ENCODE assay signal across 1 cellular context in genomic region chr15:45157056-45157455, GRCh38.
TF ChIP-seq lines count a peak whose summit lies in the region.

No MANE protein-coding gene starts in this region.

TF ChIP-seq in K562, 482 proteins besides CTCF, POLR2A, EP300 and RAD21 (continued from another document):
- TF ChIP-seq, protein P1, sequence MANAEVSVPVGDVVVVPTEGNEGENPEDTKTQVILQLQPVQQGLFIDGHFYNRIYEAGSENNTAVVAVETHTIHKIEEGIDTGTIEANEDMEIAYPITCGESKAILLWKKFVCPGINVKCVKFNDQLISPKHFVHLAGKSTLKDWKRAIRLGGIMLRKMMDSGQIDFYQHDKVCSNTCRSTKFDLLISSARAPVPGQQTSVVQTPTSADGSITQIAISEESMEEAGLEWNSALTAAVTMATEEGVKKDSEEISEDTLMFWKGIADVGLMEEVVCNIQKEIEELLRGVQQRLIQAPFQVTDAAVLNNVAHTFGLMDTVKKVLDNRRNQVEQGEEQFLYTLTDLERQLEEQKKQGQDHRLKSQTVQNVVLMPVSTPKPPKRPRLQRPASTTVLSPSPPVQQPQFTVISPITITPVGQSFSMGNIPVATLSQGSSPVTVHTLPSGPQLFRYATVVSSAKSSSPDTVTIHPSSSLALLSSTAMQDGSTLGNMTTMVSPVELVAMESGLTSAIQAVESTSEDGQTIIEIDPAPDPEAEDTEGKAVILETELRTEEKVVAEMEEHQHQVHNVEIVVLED (CRISPR knock-in tag; IDR thresholded peaks at IDR 0.05), result no peak
- TF ChIP-seq CSDE1 (IDR thresholded peaks at IDR 0.05), result no peak
- 0 out of 2 replicates have a peak, but pooled peaks have one; percentile 51 for TF ChIP-seq CTBP1 (IDR thresholded peaks at IDR 0.05; ENCODE audit: borderline replicate concordance)
- TF ChIP-seq TCF15 (CRISPR knock-in tag; IDR thresholded peaks at IDR 0.05), result no peak
- no peak for TF ChIP-seq ZBTB7A (IDR thresholded peaks at IDR 0.05; ENCODE audit: borderline replicate concordance, control insufficient read depth, low read depth, low read length)
- no peak for TF ChIP-seq TAL1 (IDR thresholded peaks at IDR 0.05)
- TF ChIP-seq PPARD (CRISPR knock-in tag; IDR thresholded peaks at IDR 0.05), result no peak
- TF ChIP-seq, protein P2, sequence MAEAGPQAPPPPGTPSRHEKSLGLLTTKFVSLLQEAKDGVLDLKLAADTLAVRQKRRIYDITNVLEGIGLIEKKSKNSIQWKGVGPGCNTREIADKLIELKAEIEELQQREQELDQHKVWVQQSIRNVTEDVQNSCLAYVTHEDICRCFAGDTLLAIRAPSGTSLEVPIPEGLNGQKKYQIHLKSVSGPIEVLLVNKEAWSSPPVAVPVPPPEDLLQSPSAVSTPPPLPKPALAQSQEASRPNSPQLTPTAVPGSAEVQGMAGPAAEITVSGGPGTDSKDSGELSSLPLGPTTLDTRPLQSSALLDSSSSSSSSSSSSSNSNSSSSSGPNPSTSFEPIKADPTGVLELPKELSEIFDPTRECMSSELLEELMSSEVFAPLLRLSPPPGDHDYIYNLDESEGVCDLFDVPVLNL (CRISPR knock-in tag; IDR thresholded peaks at IDR 0.05; ENCODE audit: low read depth), result no peak
- no peak for TF ChIP-seq CBX8 (IDR thresholded peaks at IDR 0.05; ENCODE audit: borderline replicate concordance, extremely low read depth, low read depth, low read length, poor library complexity, severe bottlenecking)
- TF ChIP-seq STAG1 (CRISPR knock-in tag; IDR thresholded peaks at IDR 0.05; ENCODE audit: borderline replicate concordance), result no peak
- no peak for TF ChIP-seq UBTF (IDR thresholded peaks at IDR 0.05; ENCODE audit: borderline replicate concordance in 1 of 2, low read depth in 2 of 2, low read length in 2 of 2)
- TF ChIP-seq KAT7 (CRISPR knock-in tag; IDR thresholded peaks at IDR 0.05; ENCODE audit: borderline replicate concordance), result no peak
- no peak for TF ChIP-seq SREBF2 (CRISPR knock-in tag; IDR thresholded peaks at IDR 0.05)
- TF ChIP-seq JUND (IDR thresholded peaks at IDR 0.05; ENCODE audit: borderline replicate concordance, low read depth, low read length), result peak; percentile 36; the same call in 1 of the 2 replicates
- no peak; the same call in 2 of the 3 replicates for TF ChIP-seq JUND (tag; IDR thresholded peaks at IDR 0.05; ENCODE audit: borderline replicate concordance, low read depth, low read length)
- TF ChIP-seq PREB (CRISPR knock-in tag; IDR thresholded peaks at IDR 0.05), result no peak
- TF ChIP-seq, protein P3, sequence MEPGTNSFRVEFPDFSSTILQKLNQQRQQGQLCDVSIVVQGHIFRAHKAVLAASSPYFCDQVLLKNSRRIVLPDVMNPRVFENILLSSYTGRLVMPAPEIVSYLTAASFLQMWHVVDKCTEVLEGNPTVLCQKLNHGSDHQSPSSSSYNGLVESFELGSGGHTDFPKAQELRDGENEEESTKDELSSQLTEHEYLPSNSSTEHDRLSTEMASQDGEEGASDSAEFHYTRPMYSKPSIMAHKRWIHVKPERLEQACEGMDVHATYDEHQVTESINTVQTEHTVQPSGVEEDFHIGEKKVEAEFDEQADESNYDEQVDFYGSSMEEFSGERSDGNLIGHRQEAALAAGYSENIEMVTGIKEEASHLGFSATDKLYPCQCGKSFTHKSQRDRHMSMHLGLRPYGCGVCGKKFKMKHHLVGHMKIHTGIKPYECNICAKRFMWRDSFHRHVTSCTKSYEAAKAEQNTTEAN (CRISPR knock-in tag; IDR thresholded peaks at IDR 0.05), result no peak
- TF ChIP-seq, protein P4, sequence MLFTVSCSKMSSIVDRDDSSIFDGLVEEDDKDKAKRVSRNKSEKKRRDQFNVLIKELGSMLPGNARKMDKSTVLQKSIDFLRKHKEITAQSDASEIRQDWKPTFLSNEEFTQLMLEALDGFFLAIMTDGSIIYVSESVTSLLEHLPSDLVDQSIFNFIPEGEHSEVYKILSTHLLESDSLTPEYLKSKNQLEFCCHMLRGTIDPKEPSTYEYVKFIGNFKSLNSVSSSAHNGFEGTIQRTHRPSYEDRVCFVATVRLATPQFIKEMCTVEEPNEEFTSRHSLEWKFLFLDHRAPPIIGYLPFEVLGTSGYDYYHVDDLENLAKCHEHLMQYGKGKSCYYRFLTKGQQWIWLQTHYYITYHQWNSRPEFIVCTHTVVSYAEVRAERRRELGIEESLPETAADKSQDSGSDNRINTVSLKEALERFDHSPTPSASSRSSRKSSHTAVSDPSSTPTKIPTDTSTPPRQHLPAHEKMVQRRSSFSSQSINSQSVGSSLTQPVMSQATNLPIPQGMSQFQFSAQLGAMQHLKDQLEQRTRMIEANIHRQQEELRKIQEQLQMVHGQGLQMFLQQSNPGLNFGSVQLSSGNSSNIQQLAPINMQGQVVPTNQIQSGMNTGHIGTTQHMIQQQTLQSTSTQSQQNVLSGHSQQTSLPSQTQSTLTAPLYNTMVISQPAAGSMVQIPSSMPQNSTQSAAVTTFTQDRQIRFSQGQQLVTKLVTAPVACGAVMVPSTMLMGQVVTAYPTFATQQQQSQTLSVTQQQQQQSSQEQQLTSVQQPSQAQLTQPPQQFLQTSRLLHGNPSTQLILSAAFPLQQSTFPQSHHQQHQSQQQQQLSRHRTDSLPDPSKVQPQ (CRISPR knock-in tag; IDR thresholded peaks at IDR 0.05; ENCODE audit: borderline replicate concordance), result no peak
- no peak for TF ChIP-seq KLF13 (tag; IDR thresholded peaks at IDR 0.05; ENCODE audit: borderline replicate concordance, low read depth)
- no peak for TF ChIP-seq SIX5 (IDR thresholded peaks at IDR 0.05; ENCODE audit: borderline replicate concordance in 1 of 2, insufficient read depth in 1 of 2, low read depth in 1 of 2, low read length in 2 of 2)
- TF ChIP-seq, protein P5, sequence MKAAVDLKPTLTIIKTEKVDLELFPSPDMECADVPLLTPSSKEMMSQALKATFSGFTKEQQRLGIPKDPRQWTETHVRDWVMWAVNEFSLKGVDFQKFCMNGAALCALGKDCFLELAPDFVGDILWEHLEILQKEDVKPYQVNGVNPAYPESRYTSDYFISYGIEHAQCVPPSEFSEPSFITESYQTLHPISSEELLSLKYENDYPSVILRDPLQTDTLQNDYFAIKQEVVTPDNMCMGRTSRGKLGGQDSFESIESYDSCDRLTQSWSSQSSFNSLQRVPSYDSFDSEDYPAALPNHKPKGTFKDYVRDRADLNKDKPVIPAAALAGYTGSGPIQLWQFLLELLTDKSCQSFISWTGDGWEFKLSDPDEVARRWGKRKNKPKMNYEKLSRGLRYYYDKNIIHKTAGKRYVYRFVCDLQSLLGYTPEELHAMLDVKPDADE (conservative IDR thresholded peaks at IDR 0.05; ENCODE audit: control insufficient read depth, low read depth, low read length), result no peak
- TF ChIP-seq ZNF436 (CRISPR knock-in tag; IDR thresholded peaks at IDR 0.05), result no peak
- TF ChIP-seq SIN3A (IDR thresholded peaks at IDR 0.05; ENCODE audit: borderline replicate concordance in 2 of 2, control insufficient read depth in 1 of 2, low read depth in 2 of 2, low read length in 2 of 2), result no peak
- no peak for TF ChIP-seq HDAC8 (tag; IDR thresholded peaks at IDR 0.05)
- TF ChIP-seq ZNF79 (CRISPR knock-in tag; IDR thresholded peaks at IDR 0.05; ENCODE audit: low read depth), result no peak
- TF ChIP-seq ZNF146 (CRISPR knock-in tag; IDR thresholded peaks at IDR 0.05; ENCODE audit: unreplicated experiment), result no peak
- TF ChIP-seq, protein P6, sequence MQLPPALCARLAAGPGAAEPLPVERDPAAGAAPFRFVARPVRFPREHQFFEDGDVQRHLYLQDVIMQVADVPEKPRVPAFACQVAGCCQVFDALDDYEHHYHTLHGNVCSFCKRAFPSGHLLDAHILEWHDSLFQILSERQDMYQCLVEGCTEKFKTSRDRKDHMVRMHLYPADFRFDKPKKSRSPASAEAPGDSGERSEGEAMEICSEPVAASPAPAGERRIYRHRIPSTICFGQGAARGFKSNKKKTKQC (CRISPR knock-in tag; IDR thresholded peaks at IDR 0.05), result no peak
